ENCODE assay signal across 11 cellular contexts in genomic region chr12:97556201-97556824, GRCh38.
A peak's percentile ranks its signal among the peaks of the same experiment; 100 is the strongest.
DNase-seq lines count a peak whose midpoint lies in the region; ATAC-seq and TF ChIP-seq lines count a peak whose summit lies in the region.
"Had no signal": no experiment of that assay in that cellular context is flagged by ENCODE, and none has a peak within 500 bp of the region (broad histone marks: within the 10 kb centered on the region; RNA-seq: fewer than 3 reads in every experiment).

No MANE protein-coding gene starts in this region.

- TF ChIP-seq CTCF in BE2C (IDR thresholded peaks at IDR 0.05; ENCODE audit: low read depth, low read length), result no peak

- H3K4me3 ChIP-seq in BE2C (ENCODE audit: low read depth, low read length) (0 out of 2 replicates have a peak overlapping the region, but pooled peaks have one; percentile 12), Karpas-422 (ENCODE audit: low read length) (no peak overlapping the region)
- H3K4me3 ChIP-seq: uterus had no signal

- H3K36me3 ChIP-seq in BE2C (no peaks in the 10 kb centered on the region), Karpas-422 (ENCODE audit: insufficient read depth, low read length) (no peaks in the 10 kb centered on the region)
- H3K36me3 ChIP-seq: brain microvascular endothelial cell, uterus had no signal

- H4K20me1 ChIP-seq in Karpas-422 (ENCODE audit: insufficient read depth, low read depth, low read length), result no peaks in the 10 kb centered on the region

- H3K4me1 ChIP-seq in BE2C (no peaks in the 10 kb centered on the region; the same call in 1 of the 2 replicates), Karpas-422 (ENCODE audit: low read length) (peaks cover 40% of the 10 kb centered on the region)
- H3K4me1 ChIP-seq: uterus had no signal

- H3K4me2 ChIP-seq in Karpas-422 (ENCODE audit: low read depth, low read length, poor library complexity, severe bottlenecking), result peak overlapping the region; percentile 31

- H3K9me3 ChIP-seq in BE2C, result no peaks in the 10 kb centered on the region
- H3K9me3 ChIP-seq in Karpas-422 (ENCODE audit: low read length), result no peaks in the 10 kb centered on the region
- H3K9me3 ChIP-seq: uterus had no signal

- no peaks in the 10 kb centered on the region for H3K27me3 ChIP-seq in BE2C
- no peaks in the 10 kb centered on the region for H3K27me3 ChIP-seq in Karpas-422 (ENCODE audit: low read length)
- H3K27me3 ChIP-seq: brain microvascular endothelial cell, uterus had no signal

- H3K9me2 ChIP-seq in Karpas-422 (replicated peaks; ENCODE audit: insufficient read depth, low read length), result no peaks in the 10 kb centered on the region

- peak; percentile 14 for DNase-seq in BE2C
- DNase-seq in Karpas-422, result no peak
- peak; percentile 92 for DNase-seq in astrocyte of the hippocampus (ENCODE audit: low read depth, low spot score)
- peak; percentile 94 for DNase-seq in left kidney (ENCODE audit: low read depth, low spot score)
- DNase-seq in stimulated activated CD4-positive, alpha-beta T cell treated with anti-CD3 and anti-CD28 coated beads, Interleukin-15, amount 100 ng/mL, for 24 hours, result no peak
- no peak for DNase-seq in AML-193 (lab: John Stamatoyannopoulos, UW)
- DNase-seq: brain microvascular endothelial cell; CD8-positive, alpha-beta memory T cell; uterus had no signal

- H3K27ac ChIP-seq in Karpas-422 (ENCODE audit: low read length), result no peak overlapping the region
- H3K27ac ChIP-seq: brain microvascular endothelial cell, uterus had no signal

- no peak for ATAC-seq in HG03196 (IDR thresholded peaks at IDR 0.05; ENCODE audit: unreplicated experiment)
- no peak for ATAC-seq in GM21381 (IDR thresholded peaks at IDR 0.05; ENCODE audit: unreplicated experiment)

- H3K79me2 ChIP-seq in Karpas-422 (ENCODE audit: low read length), result no peaks in the 10 kb centered on the region

- no peak overlapping the region for H2AFZ ChIP-seq in Karpas-422 (ENCODE audit: low read length)

- no peak overlapping the region for H3K9ac ChIP-seq in Karpas-422 (ENCODE audit: low read length)

Comparison
In these comparisons a context has a peak if more than half of its experiments do, and no peak if none do; other contexts are left out.
1. DNase-seq: peak in BE2C (single experiment), astrocyte of the hippocampus (single experiment) and left kidney (single experiment); none in Karpas-422 (single experiment), stimulated activated CD4-positive, alpha-beta T cell treated with anti-CD3 and anti-CD28 coated beads, Interleukin-15, amount 100 ng/mL, for 24 hours (single experiment) and AML-193 (0 of 2).